Comparison of ENCODE assay signal across 8 cellular contexts in genomic region chr19:16076958-16077611, GRCh38. TPM values are rescaled to one million over a fixed set of nuclear protein-coding genes. Genes with fewer than 3 reads are reported as not detected.
DNase-seq lines count a peak whose midpoint lies in the region; ATAC-seq, FAIRE-seq and TF ChIP-seq lines count a peak whose summit lies in the region.

No MANE protein-coding gene starts in this region.

- TF ChIP-seq CTCF in OCI-LY1 (IDR thresholded peaks at IDR 0.05; ENCODE audit: low read length) (no peak), brain (conservative IDR thresholded peaks at IDR 0.05) (no peak), kidney (IDR thresholded peaks at IDR 0.05; ENCODE audit: borderline replicate concordance, extremely low read depth, insufficient read depth) (no peak)

- H3K27ac Mint-ChIP-seq in brain: peak overlapping the region; percentile 92 to 98 (median 97)

- no peaks in the 10 kb centered on the region for H3K36me3 ChIP-seq in OCI-LY1 (ENCODE audit: insufficient read depth, low read length)
- H3K36me3 ChIP-seq in kidney (ENCODE audit: control insufficient read depth in 1 of 2, insufficient read depth in 2 of 2, low read length in 2 of 2): no peaks in the 10 kb centered on the region

- H4K20me1 ChIP-seq in OCI-LY1 (ENCODE audit: insufficient read depth, low read length): no peaks in the 10 kb centered on the region

- H3K27me3 Mint-ChIP-seq in brain: peaks cover 3% of the 10 kb centered on the region

- H3K9me3 ChIP-seq in OCI-LY1 (ENCODE audit: low read length): no peaks in the 10 kb centered on the region
- no peaks in the 10 kb centered on the region for H3K9me3 ChIP-seq in kidney (ENCODE audit: control insufficient read depth in 1 of 2, low read length in 2 of 2)

- H3K27ac ChIP-seq in OCI-LY1 (ENCODE audit: low read depth, low read length, poor library complexity, severe bottlenecking) (peak overlapping the region; percentile 84), kidney (ENCODE audit: low read depth in 2 of 2, low read length in 2 of 2) (peak overlapping the region; percentile 83 to 98)

- intact Hi-C loops in kidney (cut with DNase I): no loop called here

- no peaks in the 10 kb centered on the region for H3K9me2 ChIP-seq in OCI-LY1 (ENCODE audit: low read depth, low read length)

- H3K36me3 Mint-ChIP-seq in brain: peaks cover 19% of the 10 kb centered on the region

- no peak for FAIRE-seq in kidney (lab: Jason Lieb, UNC)

- peak overlapping the region; percentile 81 to 93 (median 86) for H3K4me3 Mint-ChIP-seq in brain

- peaks cover 6% of the 10 kb centered on the region; the same call in 1 of the 2 replicates for H3F3A ChIP-seq in OCI-LY1 (ENCODE audit: insufficient read depth, low read length)

- H3K4me1 ChIP-seq in OCI-LY1 (ENCODE audit: insufficient read depth, low read length, severe bottlenecking) (peaks cover 29% of the 10 kb centered on the region), kidney (ENCODE audit: control insufficient read depth in 1 of 2, insufficient read depth in 1 of 2, low read depth in 1 of 2, low read length in 2 of 2) (peaks cover 0 to 10% of the 10 kb centered on the region in 2 donors)

- peak; percentile 26 for DNase-seq in NK-92 treated with Interleukin-12 subunit alpha and Interleukin-12 subunit beta, amount 100 ng/mL, for 24 hours (lab: John Stamatoyannopoulos, UW)
- DNase-seq in NK-92 (lab: John Stamatoyannopoulos, UW; ENCODE audit: unreplicated experiment) (no peak), kidney (peak; percentile 89)
- peak; percentile 44 for DNase-seq in stimulated activated CD8-positive, alpha-beta memory T cell treated with anti-CD3 and anti-CD28 coated beads, Interleukin-4, amount 100 ng/mL, for 48 hours

- ATAC-seq in GM21717 (IDR thresholded peaks at IDR 0.05; ENCODE audit: unreplicated experiment) (no peak), GM21786 (IDR thresholded peaks at IDR 0.05; ENCODE audit: unreplicated experiment) (no peak)

- peak overlapping the region; percentile 69 for H3K4me2 ChIP-seq in OCI-LY1 (ENCODE audit: low read length)

- peak overlapping the region; percentile 61 for H3K4me3 ChIP-seq in OCI-LY1 (ENCODE audit: low read depth, low read length, poor library complexity, severe bottlenecking)
- H3K4me3 ChIP-seq in kidney (ENCODE audit: low read length in 2 of 2): peak overlapping the region; percentile 67 to 80

- H3K27me3 ChIP-seq in OCI-LY1 (ENCODE audit: insufficient read depth, low read length): no peaks in the 10 kb centered on the region

- H2AFZ ChIP-seq in OCI-LY1 (ENCODE audit: low read length): no peak overlapping the region

- H3K9ac ChIP-seq in OCI-LY1 (ENCODE audit: low read length) (peak overlapping the region; percentile 61), kidney (ENCODE audit: low read length in 2 of 2) (peak overlapping the region; percentile 80 to 95)

- H3K9me3 Mint-ChIP-seq in brain: peaks cover 0 to 5% (median 0%) of the 10 kb centered on the region in 5 experiments

- H3K4me1 Mint-ChIP-seq in brain: peaks cover 55% of the 10 kb centered on the region

- no peaks in the 10 kb centered on the region for H3K79me2 ChIP-seq in OCI-LY1 (ENCODE audit: insufficient read depth, low read length)

RNA-seq across cellular contexts. Expression of gene TPM4, which starts 0.8 kb away (rescaled TPM):
- 171 TPM for polyA plus RNA-seq in brain (ENCODE audit: insufficient read depth, low read depth, low replicate concordance)
- 273 TPM for total RNA-seq in kidney
- polyA plus RNA-seq in kidney (ENCODE audit: insufficient read depth, low read depth, low replicate concordance): 132 TPM

RNA-seq across cellular contexts. Expression of gene RAB8A, which starts 34.6 kb away (rescaled TPM):
- 47.7 TPM for polyA plus RNA-seq in brain (ENCODE audit: insufficient read depth, low read depth, low replicate concordance)
- total RNA-seq in kidney: 75.6 TPM
- 38.5 TPM for polyA plus RNA-seq in kidney (ENCODE audit: insufficient read depth, low read depth, low replicate concordance)
